Comparison of ENCODE assay signal across 9 cellular contexts in genomic region chr7:91636129-91636724, GRCh38.
DNase-seq lines count a peak whose midpoint lies in the region; ATAC-seq and TF ChIP-seq lines count a peak whose summit lies in the region.
"Had no signal": no experiment of that assay in that cellular context is flagged by ENCODE, and none has a peak within 500 bp of the region (broad histone marks: within the 10 kb centered on the region; RNA-seq: fewer than 3 reads in every experiment).

No MANE protein-coding gene starts in this region.

- H3K9me3 ChIP-seq in heart right ventricle, result no peaks in the 10 kb centered on the region

- no peaks in the 10 kb centered on the region for H3K36me3 Mint-ChIP-seq in WTC11
- H3K36me3 Mint-ChIP-seq: activated naive CD8-positive, alpha-beta T cell had no signal

- WGBS in heart right ventricle, 2 donors, result 65 to 71% methylated on average over 6 of the region's 6 CpGs

- intact Hi-C loops in heart right ventricle (cut with DNase I) (loop anchor here (2.0 to 10.0 kb wide), 11 partner anchors 291 to 554 kb away; partner anchors contain the start of gene FZD1 (in 1 of the 10)), Right ventricle myocardium inferior (cut with DNase I) (loop anchor here (5.0 kb wide), 2 partner anchors 349 to 549 kb away; no protein-coding TSS in a partner anchor)

- peak in 4 of 8 donors; percentile 25 to 52 (median 40) for ATAC-seq in heart right ventricle
- ATAC-seq in Right ventricle myocardium inferior, result no peak
- peak; percentile 84 for ATAC-seq in WTC11
- peak; percentile 72 for ATAC-seq in left lobe of liver
- ATAC-seq in HG03095 (IDR thresholded peaks at IDR 0.05; ENCODE audit: unreplicated experiment), result no peak
- no peak for ATAC-seq in GM18873 (IDR thresholded peaks at IDR 0.05; ENCODE audit: low FRiP score, unreplicated experiment)

- POLR2A ChIA-PET in WTC11 (lab: Charles Lee), result interaction anchor here (0.5 kb wide), 1 partner anchor 21 kb away, joined by 3 read pairs; no protein-coding TSS in a partner anchor

- no peaks in the 10 kb centered on the region for H3K36me3 ChIP-seq in heart right ventricle

- no peak overlapping the region for H3K27ac ChIP-seq in heart right ventricle

- no peaks in the 10 kb centered on the region; the same call in 1 of the 2 replicates for H3K27me3 Mint-ChIP-seq in WTC11 (ENCODE audit: low read depth)
- H3K27me3 Mint-ChIP-seq: activated naive CD8-positive, alpha-beta T cell had no signal

- CTCF ChIA-PET in WTC11 (lab: Charles Lee), result no interaction called here

- no peak overlapping the region for H3K27ac Mint-ChIP-seq in WTC11
- H3K27ac Mint-ChIP-seq: activated naive CD8-positive, alpha-beta T cell had no signal

- peak; percentile 24 to 67 (median 58) for TF ChIP-seq CTCF in heart right ventricle (IDR thresholded peaks at IDR 0.05)
- peak; percentile 46 for TF ChIP-seq CTCF in WTC11 (IDR thresholded peaks at IDR 0.05)

- no peak overlapping the region for H3K4me3 ChIP-seq in heart right ventricle

- H3K4me1 Mint-ChIP-seq in WTC11, result peaks cover 7% of the 10 kb centered on the region

- no peaks in the 10 kb centered on the region for H3K27me3 ChIP-seq in heart right ventricle

- H3K9me3 Mint-ChIP-seq in WTC11, result no peaks in the 10 kb centered on the region

- DNase-seq in heart right ventricle (peak in 1 of 2 donors; percentile 11), Right ventricle myocardium inferior (ENCODE audit: missing footprints) (no peak), Kasumi-1 (lab: John Stamatoyannopoulos, UW) (peak; percentile 53 to 78), WTC11 (ENCODE audit: low spot score) (peak; percentile 43), left lobe of liver (ENCODE audit: low spot score) (no peak), GOT3 (lab: John Stamatoyannopoulos, UW) (no peak)

- peaks cover 0 to 15% (median 0%) of the 10 kb centered on the region in 9 donors for H3K4me1 ChIP-seq in heart right ventricle

- no peak overlapping the region for H3K4me3 Mint-ChIP-seq in WTC11
- H3K4me3 Mint-ChIP-seq: activated naive CD8-positive, alpha-beta T cell had no signal

TF ChIP-seq in WTC11, 78 proteins besides CTCF, POLR2A, EP300 and RAD21 (continues in another document):
- TF ChIP-seq ERG (CRISPR knock-in tag; IDR thresholded peaks at IDR 0.05), result no peak
- no peak for TF ChIP-seq GRHL2 (CRISPR knock-in tag; IDR thresholded peaks at IDR 0.05; ENCODE audit: insufficient replicate concordance, severe bottlenecking)
- TF ChIP-seq NFYB (CRISPR knock-in tag; conservative IDR thresholded peaks at IDR 0.05; ENCODE audit: low read depth), result no peak
- TF ChIP-seq, protein P1, sequence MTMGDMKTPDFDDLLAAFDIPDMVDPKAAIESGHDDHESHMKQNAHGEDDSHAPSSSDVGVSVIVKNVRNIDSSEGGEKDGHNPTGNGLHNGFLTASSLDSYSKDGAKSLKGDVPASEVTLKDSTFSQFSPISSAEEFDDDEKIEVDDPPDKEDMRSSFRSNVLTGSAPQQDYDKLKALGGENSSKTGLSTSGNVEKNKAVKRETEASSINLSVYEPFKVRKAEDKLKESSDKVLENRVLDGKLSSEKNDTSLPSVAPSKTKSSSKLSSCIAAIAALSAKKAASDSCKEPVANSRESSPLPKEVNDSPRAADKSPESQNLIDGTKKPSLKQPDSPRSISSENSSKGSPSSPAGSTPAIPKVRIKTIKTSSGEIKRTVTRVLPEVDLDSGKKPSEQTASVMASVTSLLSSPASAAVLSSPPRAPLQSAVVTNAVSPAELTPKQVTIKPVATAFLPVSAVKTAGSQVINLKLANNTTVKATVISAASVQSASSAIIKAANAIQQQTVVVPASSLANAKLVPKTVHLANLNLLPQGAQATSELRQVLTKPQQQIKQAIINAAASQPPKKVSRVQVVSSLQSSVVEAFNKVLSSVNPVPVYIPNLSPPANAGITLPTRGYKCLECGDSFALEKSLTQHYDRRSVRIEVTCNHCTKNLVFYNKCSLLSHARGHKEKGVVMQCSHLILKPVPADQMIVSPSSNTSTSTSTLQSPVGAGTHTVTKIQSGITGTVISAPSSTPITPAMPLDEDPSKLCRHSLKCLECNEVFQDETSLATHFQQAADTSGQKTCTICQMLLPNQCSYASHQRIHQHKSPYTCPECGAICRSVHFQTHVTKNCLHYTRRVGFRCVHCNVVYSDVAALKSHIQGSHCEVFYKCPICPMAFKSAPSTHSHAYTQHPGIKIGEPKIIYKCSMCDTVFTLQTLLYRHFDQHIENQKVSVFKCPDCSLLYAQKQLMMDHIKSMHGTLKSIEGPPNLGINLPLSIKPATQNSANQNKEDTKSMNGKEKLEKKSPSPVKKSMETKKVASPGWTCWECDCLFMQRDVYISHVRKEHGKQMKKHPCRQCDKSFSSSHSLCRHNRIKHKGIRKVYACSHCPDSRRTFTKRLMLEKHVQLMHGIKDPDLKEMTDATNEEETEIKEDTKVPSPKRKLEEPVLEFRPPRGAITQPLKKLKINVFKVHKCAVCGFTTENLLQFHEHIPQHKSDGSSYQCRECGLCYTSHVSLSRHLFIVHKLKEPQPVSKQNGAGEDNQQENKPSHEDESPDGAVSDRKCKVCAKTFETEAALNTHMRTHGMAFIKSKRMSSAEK (CRISPR knock-in tag; IDR thresholded peaks at IDR 0.05; ENCODE audit: borderline replicate concordance), result no peak
- TF ChIP-seq, protein P2, sequence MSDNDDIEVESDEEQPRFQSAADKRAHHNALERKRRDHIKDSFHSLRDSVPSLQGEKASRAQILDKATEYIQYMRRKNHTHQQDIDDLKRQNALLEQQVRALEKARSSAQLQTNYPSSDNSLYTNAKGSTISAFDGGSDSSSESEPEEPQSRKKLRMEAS (CRISPR knock-in tag; IDR thresholded peaks at IDR 0.05), result no peak
- TF ChIP-seq HMGA2 (CRISPR knock-in tag; IDR thresholded peaks at IDR 0.05), result no peak
- TF ChIP-seq ZNF416 (CRISPR knock-in tag; IDR thresholded peaks at IDR 0.05), result no peak
- TF ChIP-seq ZNF512 (CRISPR knock-in tag; IDR thresholded peaks at IDR 0.05; ENCODE audit: borderline replicate concordance), result no peak
- TF ChIP-seq, protein P3, sequence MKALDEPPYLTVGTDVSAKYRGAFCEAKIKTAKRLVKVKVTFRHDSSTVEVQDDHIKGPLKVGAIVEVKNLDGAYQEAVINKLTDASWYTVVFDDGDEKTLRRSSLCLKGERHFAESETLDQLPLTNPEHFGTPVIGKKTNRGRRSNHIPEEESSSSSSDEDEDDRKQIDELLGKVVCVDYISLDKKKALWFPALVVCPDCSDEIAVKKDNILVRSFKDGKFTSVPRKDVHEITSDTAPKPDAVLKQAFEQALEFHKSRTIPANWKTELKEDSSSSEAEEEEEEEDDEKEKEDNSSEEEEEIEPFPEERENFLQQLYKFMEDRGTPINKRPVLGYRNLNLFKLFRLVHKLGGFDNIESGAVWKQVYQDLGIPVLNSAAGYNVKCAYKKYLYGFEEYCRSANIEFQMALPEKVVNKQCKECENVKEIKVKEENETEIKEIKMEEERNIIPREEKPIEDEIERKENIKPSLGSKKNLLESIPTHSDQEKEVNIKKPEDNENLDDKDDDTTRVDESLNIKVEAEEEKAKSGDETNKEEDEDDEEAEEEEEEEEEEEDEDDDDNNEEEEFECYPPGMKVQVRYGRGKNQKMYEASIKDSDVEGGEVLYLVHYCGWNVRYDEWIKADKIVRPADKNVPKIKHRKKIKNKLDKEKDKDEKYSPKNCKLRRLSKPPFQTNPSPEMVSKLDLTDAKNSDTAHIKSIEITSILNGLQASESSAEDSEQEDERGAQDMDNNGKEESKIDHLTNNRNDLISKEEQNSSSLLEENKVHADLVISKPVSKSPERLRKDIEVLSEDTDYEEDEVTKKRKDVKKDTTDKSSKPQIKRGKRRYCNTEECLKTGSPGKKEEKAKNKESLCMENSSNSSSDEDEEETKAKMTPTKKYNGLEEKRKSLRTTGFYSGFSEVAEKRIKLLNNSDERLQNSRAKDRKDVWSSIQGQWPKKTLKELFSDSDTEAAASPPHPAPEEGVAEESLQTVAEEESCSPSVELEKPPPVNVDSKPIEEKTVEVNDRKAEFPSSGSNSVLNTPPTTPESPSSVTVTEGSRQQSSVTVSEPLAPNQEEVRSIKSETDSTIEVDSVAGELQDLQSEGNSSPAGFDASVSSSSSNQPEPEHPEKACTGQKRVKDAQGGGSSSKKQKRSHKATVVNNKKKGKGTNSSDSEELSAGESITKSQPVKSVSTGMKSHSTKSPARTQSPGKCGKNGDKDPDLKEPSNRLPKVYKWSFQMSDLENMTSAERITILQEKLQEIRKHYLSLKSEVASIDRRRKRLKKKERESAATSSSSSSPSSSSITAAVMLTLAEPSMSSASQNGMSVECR (CRISPR knock-in tag; IDR thresholded peaks at IDR 0.05; ENCODE audit: borderline replicate concordance), result no peak
- TF ChIP-seq, protein P4, sequence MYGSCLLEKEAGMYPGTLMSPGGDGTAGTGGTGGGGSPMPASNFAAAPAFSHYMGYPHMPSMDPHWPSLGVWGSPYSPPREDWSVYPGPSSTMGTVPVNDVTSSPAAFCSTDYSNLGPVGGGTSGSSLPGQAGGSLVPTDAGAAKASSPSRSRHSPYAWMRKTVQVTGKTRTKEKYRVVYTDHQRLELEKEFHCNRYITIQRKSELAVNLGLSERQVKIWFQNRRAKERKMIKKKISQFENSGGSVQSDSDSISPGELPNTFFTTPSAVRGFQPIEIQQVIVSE (CRISPR knock-in tag; IDR thresholded peaks at IDR 0.05; ENCODE audit: borderline replicate concordance), result no peak
- no peak for TF ChIP-seq FOXK1 (CRISPR knock-in tag; IDR thresholded peaks at IDR 0.05)
- no peak for TF ChIP-seq GTF2I (CRISPR knock-in tag; conservative IDR thresholded peaks at IDR 0.05)

Comparison
In these comparisons a context has a peak if more than half of its experiments do, and no peak if none do; other contexts are left out.
1. ATAC-seq: peak in WTC11 (single experiment) and left lobe of liver (single experiment); none in Right ventricle myocardium inferior (single experiment), HG03095 (single experiment) and GM18873 (single experiment).
2. DNase-seq: peak in Kasumi-1 (2 of 2) and WTC11 (single experiment); none in Right ventricle myocardium inferior (single experiment), left lobe of liver (single experiment) and GOT3 (single experiment).